Comparison of ENCODE assay signal across 24 cellular contexts in genomic region chr10:30176776-30177533, GRCh38.
"Had no signal": no experiment of that assay in that cellular context is flagged by ENCODE, and none has a peak within 500 bp of the region (broad histone marks: within the 10 kb centered on the region; RNA-seq: fewer than 3 reads in every experiment).

No MANE protein-coding gene starts in this region.

- H3K9me3 Mint-ChIP-seq: activated naive CD4-positive, alpha-beta T cell treated with anti-CD3 and anti-CD28 coated beads, Interleukin-2, amount 10 ng/mL, durations not matched to agents 7 days and 5 days; activated naive CD8-positive, alpha-beta T cell treated with anti-CD3 and anti-CD28 coated beads, Interleukin-2, amount 50 U/mL, for 24 hours; activated T-cell treated with anti-CD3 and anti-CD28 coated beads, Interleukin-2, amount 50 U/mL, for 72 hours; neural crest cell; stimulated activated naive B cell treated with anti-CD40 and anti-IgM and Interleukin-4, amounts not matched to agents 10 μg/mL and 1 μg/mL and 100 μg/mL, for 72 hours; T-helper 1 cell treated with Interleukin-12 subunit alpha and Interleukin-12 subunit beta and Interleukin-4 antibody, amounts not matched to agents 30 μg/mL and 1 μg/mL, for 36 hours had no signal

- H3K27ac ChIP-seq: body of pancreas, cardiac muscle cell, transverse colon had no signal

- H3K27ac Mint-ChIP-seq: activated naive CD4-positive, alpha-beta T cell treated with anti-CD3 and anti-CD28 coated beads, Interleukin-2, amount 10 ng/mL, durations not matched to agents 7 days and 5 days; activated naive CD8-positive, alpha-beta T cell treated with anti-CD3 and anti-CD28 coated beads, Interleukin-2, amount 50 U/mL, for 24 hours; activated T-cell treated with anti-CD3 and anti-CD28 coated beads, Interleukin-2, amount 50 U/mL, for 72 hours; memory B cell; stimulated activated naive B cell treated with anti-CD40 and anti-IgM and Interleukin-4, amounts not matched to agents 10 μg/mL and 1 μg/mL and 100 μg/mL, for 72 hours; T-helper 1 cell treated with Interleukin-12 subunit alpha and Interleukin-12 subunit beta and Interleukin-4 antibody, amounts not matched to agents 30 μg/mL and 1 μg/mL, for 36 hours had no signal

- H3K9me3 ChIP-seq: body of pancreas, gastroesophageal sphincter, mucosa of descending colon, transverse colon had no signal

- FAIRE-seq: islet of Langerhans had no signal

- H3K4me3 Mint-ChIP-seq: activated naive CD4-positive, alpha-beta T cell treated with anti-CD3 and anti-CD28 coated beads, Interleukin-2, amount 10 ng/mL, durations not matched to agents 7 days and 5 days; activated naive CD8-positive, alpha-beta T cell treated with anti-CD3 and anti-CD28 coated beads, Interleukin-2, amount 50 U/mL, for 24 hours; activated T-cell treated with anti-CD3 and anti-CD28 coated beads, Interleukin-2, amount 50 U/mL, for 72 hours; memory B cell; neural crest cell; stimulated activated naive B cell treated with anti-CD40 and anti-IgM and Interleukin-4, amounts not matched to agents 10 μg/mL and 1 μg/mL and 100 μg/mL, for 72 hours; T-helper 1 cell treated with Interleukin-12 subunit alpha and Interleukin-12 subunit beta and Interleukin-4 antibody, amounts not matched to agents 30 μg/mL and 1 μg/mL, for 36 hours had no signal

- H3K4me1 Mint-ChIP-seq: activated naive CD4-positive, alpha-beta T cell treated with anti-CD3 and anti-CD28 coated beads, Interleukin-2, amount 10 ng/mL, durations not matched to agents 7 days and 5 days; activated naive CD8-positive, alpha-beta T cell treated with anti-CD3 and anti-CD28 coated beads, Interleukin-2, amount 50 U/mL, for 24 hours had no signal

- H3K36me3 ChIP-seq: cardiac muscle cell, gastroesophageal sphincter, transverse colon had no signal

- DNase-seq: activated CD4-positive, alpha-beta T cell treated with anti-CD3 and anti-CD28 coated beads for 4 hours; activated CD4-positive, alpha-beta T cell treated with anti-CD3 and anti-CD28 coated beads, Interleukin-2, amount 50 U/mL, for 48 hours; activated CD4-positive, CD25-positive, alpha-beta regulatory T cell; activated effector memory CD4-positive, alpha-beta T cell treated with Interleukin-2 at 50 U/mL for 16 hours; activated naive CD4-positive, alpha-beta T cell treated with anti-CD3 and anti-CD28 coated beads, Interleukin-2, amount 10 ng/mL, durations not matched to agents 7 days and 5 days; activated naive CD8-positive, alpha-beta T cell treated with anti-CD3 and anti-CD28 coated beads, Interleukin-2, amount 50 U/mL, for 24 hours; activated T-cell treated with anti-CD3 and anti-CD28 coated beads, Interleukin-2, amount 50 U/mL, for 72 hours; body of pancreas; effector CD4-positive, alpha-beta T cell; erythroblast; head of caudate nucleus; hypothalamus; mucosa of descending colon; occipital lobe; stimulated activated CD4-positive, alpha-beta T cell treated with anti-CD3 and anti-CD28 coated beads, Interleukin-2, amount 100 ng/mL, for 48 hours; stimulated activated CD8-positive, alpha-beta memory T cell treated with anti-CD3 and anti-CD28 coated beads, Interleukin-4, amount 100 ng/mL, for 48 hours; stimulated activated naive B cell treated with anti-CD40 and anti-IgM and Interleukin-4, amounts not matched to agents 10 μg/mL and 1 μg/mL and 100 μg/mL, for 72 hours; transverse colon had no signal

- H3K36me3 Mint-ChIP-seq: activated naive CD4-positive, alpha-beta T cell treated with anti-CD3 and anti-CD28 coated beads, Interleukin-2, amount 10 ng/mL, durations not matched to agents 7 days and 5 days; memory B cell; stimulated activated naive B cell treated with anti-CD40 and anti-IgM and Interleukin-4, amounts not matched to agents 10 μg/mL and 1 μg/mL and 100 μg/mL, for 72 hours had no signal

- H3K4me1 ChIP-seq: body of pancreas, transverse colon had no signal

- H3K4me3 ChIP-seq: body of pancreas, cardiac muscle cell, gastroesophageal sphincter, mucosa of descending colon, transverse colon had no signal

- ATAC-seq: activated naive CD8-positive, alpha-beta T cell treated with anti-CD3 and anti-CD28 coated beads, Interleukin-2, amount 50 U/mL, for 24 hours; activated T-cell treated with anti-CD3 and anti-CD28 coated beads, Interleukin-2, amount 50 U/mL, for 72 hours; body of pancreas; gastroesophageal sphincter; mucosa of descending colon; stimulated activated naive B cell treated with anti-CD40 and anti-IgM and Interleukin-4, amounts not matched to agents 10 μg/mL and 1 μg/mL and 100 μg/mL, for 72 hours had no signal

- H3K27me3 ChIP-seq: body of pancreas, cardiac muscle cell, gastroesophageal sphincter, transverse colon had no signal
